In the genomic region with DNA sequence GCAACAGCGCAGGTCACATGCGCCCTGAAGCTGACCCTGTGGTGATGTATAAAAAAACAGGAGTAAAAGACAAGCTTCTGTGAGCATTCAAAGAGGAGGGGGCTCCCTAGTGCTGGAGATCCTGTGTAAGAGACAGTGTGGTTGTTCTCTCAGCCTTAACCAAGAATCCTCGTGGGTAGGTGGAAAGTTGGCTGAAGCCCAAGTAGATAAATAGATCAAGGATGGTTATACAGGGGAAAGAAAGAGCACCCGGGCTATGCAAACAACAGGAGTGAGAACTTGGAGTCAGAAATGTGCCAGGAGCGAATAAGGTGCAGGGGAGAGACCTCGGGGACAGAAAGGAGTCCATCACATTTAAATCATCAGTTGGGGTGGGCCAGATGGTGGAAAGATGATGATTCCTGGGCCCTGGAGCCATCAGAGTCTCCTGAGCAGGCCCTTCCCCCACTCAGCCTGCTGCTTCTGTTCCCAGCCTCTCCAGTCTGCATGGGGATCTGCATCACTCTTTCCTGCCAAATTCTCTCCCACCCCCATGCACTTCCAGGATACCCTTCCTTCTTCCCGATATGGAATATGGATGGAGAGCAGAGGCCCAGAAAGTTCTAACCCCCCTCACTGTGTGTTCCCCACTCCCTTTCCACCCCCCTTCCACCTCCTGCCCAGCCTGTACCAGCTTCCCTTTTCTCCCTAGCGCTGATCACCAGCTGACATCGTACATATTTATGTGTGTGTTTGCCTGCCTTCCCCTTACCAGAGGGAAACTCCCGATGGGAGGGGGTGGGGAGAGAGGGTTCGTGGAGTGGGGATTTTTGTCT, we compare ENCODE assay signal across 15 cellular contexts.
DNase-seq lines count a peak whose midpoint lies in the region; ATAC-seq and TF ChIP-seq lines count a peak whose summit lies in the region.
"Had no signal": no experiment of that assay in that cellular context is flagged by ENCODE, and none has a peak within 500 bp of the region (broad histone marks: within the 10 kb centered on the region; RNA-seq: fewer than 3 reads in every experiment).

No MANE protein-coding gene starts in this region.

- intact Hi-C loops in esophagus muscularis mucosa (cut with DNase I), result no loop called here
- intact Hi-C loops in CD8-positive, alpha-beta T cell (cut with DNase I, micrococcal nuclease), result no loop called here

- TF ChIP-seq EP300 in esophagus muscularis mucosa (IDR thresholded peaks at IDR 0.05), result no peak

- no peaks in the 10 kb centered on the region for H3K9me3 ChIP-seq in esophagus muscularis mucosa
- no peaks in the 10 kb centered on the region for H3K9me3 ChIP-seq in CD8-positive, alpha-beta T cell (ENCODE audit: low read length)
- H3K9me3 ChIP-seq: adrenal gland, stomach had no signal

- CTCF ChIA-PET in CD8-positive, alpha-beta T cell (lab: Charles Lee), result no interaction called here

- no peak for TF ChIP-seq POLR2A in esophagus muscularis mucosa (IDR thresholded peaks at IDR 0.05; ENCODE audit: low read depth)

- no peaks in the 10 kb centered on the region for H3K36me3 Mint-ChIP-seq in CD8-positive, alpha-beta T cell

- no peak overlapping the region for H3K27ac Mint-ChIP-seq in CD8-positive, alpha-beta T cell
- H3K27ac Mint-ChIP-seq: HFFc6 had no signal

- 51% methylated on average over 11 of the region's 11 CpGs for WGBS in esophagus muscularis mucosa

- no peak overlapping the region for H3K4me3 Mint-ChIP-seq in CD8-positive, alpha-beta T cell
- H3K4me3 Mint-ChIP-seq: HFFc6 had no signal

- POLR2A ChIA-PET in CD8-positive, alpha-beta T cell (lab: Charles Lee), result no interaction called here

- peaks cover 3% of the 10 kb centered on the region for H3K4me1 Mint-ChIP-seq in CD8-positive, alpha-beta T cell (ENCODE audit: low read depth)

- no peaks in the 10 kb centered on the region for H3K27me3 Mint-ChIP-seq in CD8-positive, alpha-beta T cell (ENCODE audit: low read depth)

- no peaks in the 10 kb centered on the region for H3K9me3 Mint-ChIP-seq in CD8-positive, alpha-beta T cell
- H3K9me3 Mint-ChIP-seq: HFFc6 had no signal

- no peak for ATAC-seq in HG02970 (IDR thresholded peaks at IDR 0.05; ENCODE audit: low FRiP score, unreplicated experiment)
- ATAC-seq in CD8-positive, alpha-beta T cell, result no peak
- ATAC-seq in GM18907 (IDR thresholded peaks at IDR 0.05; ENCODE audit: unreplicated experiment), result no peak
- ATAC-seq in HG03095 (IDR thresholded peaks at IDR 0.05; ENCODE audit: unreplicated experiment), result no peak

- peaks cover 37 to 79% (median 75%) of the 10 kb centered on the region in 4 donors for H3K4me1 ChIP-seq in esophagus muscularis mucosa
- no peaks in the 10 kb centered on the region for H3K4me1 ChIP-seq in CD8-positive, alpha-beta T cell (ENCODE audit: insufficient read depth, low read length)

- DNase-seq in DMS53 (lab: John Stamatoyannopoulos, UW) (peak; percentile 50), NCI-H345 treated with DMSO at 0.1 percent for 48 hours (lab: John Stamatoyannopoulos, UW; ENCODE audit: unreplicated experiment) (peak; percentile 19), esophagus muscularis mucosa (ENCODE audit: extremely low spot score) (peak; percentile 39), pons (ENCODE audit: low spot score) (peak; percentile 91)
- no peak for DNase-seq in CD8-positive, alpha-beta T cell
- DNase-seq: adrenal gland; HFFc6; Karpas-422; stimulated activated CD4-positive, alpha-beta T cell treated with anti-CD3 and anti-CD28 coated beads, Interleukin-2, amount 100 ng/mL, for 24 hours; stomach had no signal

- H3K27ac ChIP-seq in esophagus muscularis mucosa (replicated peaks in 1 of 4), result no peak overlapping the region
- H3K27ac ChIP-seq in CD8-positive, alpha-beta T cell (ENCODE audit: low read depth, low read length), result no peak overlapping the region
- H3K27ac ChIP-seq: C4-2B, epithelial cell of prostate, stomach had no signal

- no peak for TF ChIP-seq CTCF in esophagus muscularis mucosa (IDR thresholded peaks at IDR 0.05)
- no peak for TF ChIP-seq CTCF in CD8-positive, alpha-beta T cell (IDR thresholded peaks at IDR 0.05)

- H3K27me3 ChIP-seq in esophagus muscularis mucosa, result no peaks in the 10 kb centered on the region
- H3K27me3 ChIP-seq in CD8-positive, alpha-beta T cell (ENCODE audit: insufficient read depth, low read length), result no peaks in the 10 kb centered on the region
- H3K27me3 ChIP-seq: adrenal gland, stomach had no signal

- no peak overlapping the region for H3K4me3 ChIP-seq in esophagus muscularis mucosa
- no peak overlapping the region for H3K4me3 ChIP-seq in CD8-positive, alpha-beta T cell (ENCODE audit: low read depth, low read length)
- H3K4me3 ChIP-seq: adrenal gland, stomach had no signal

- no peaks in the 10 kb centered on the region for H3K36me3 ChIP-seq in esophagus muscularis mucosa
- no peaks in the 10 kb centered on the region for H3K36me3 ChIP-seq in CD8-positive, alpha-beta T cell (ENCODE audit: insufficient read depth, low read length)
- H3K36me3 ChIP-seq: adrenal gland, stomach had no signal

Comparison
In these comparisons a context has a peak if more than half of its experiments do, and no peak if none do; other contexts are left out.
1. DNase-seq: peak in DMS53 (single experiment), NCI-H345 treated with DMSO at 0.1 percent for 48 hours (single experiment), esophagus muscularis mucosa (single experiment) and pons (single experiment); none in CD8-positive, alpha-beta T cell (0 of 7).